ENCODE assay signal across 15 cellular contexts in the genomic region with DNA sequence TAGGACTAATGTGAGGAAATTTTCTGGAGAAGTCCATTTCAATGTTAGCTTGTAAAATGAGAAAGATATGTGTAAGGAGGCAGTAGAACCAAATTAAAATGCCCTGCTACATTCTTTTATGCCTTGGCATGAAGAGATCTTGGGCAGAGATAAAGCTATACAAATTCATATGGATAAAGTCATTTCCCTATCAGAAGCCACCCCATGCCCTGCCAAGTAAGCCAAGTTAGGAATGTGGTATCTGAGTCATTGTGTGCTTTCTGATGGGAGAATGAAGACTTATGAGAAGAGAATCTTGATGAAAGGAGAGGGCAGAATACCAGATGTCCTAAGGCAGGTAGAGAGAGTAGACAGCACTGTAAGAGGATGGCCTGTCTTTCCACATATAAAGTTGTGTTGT.
"Had no signal": no experiment of that assay in that cellular context is flagged by ENCODE, and none has a peak within 500 bp of the region (broad histone marks: within the 10 kb centered on the region; RNA-seq: fewer than 3 reads in every experiment).

No MANE protein-coding gene starts in this region.

- DNase-seq: activated CD4-positive, alpha-beta T cell treated with anti-CD3 and anti-CD28 coated beads, Interleukin-2, amount 50 U/mL, for 4 hours; amniotic stem cell; dermis blood vessel endothelial cell; effector memory CD4-positive, alpha-beta T cell; head of caudate nucleus; kidney glomerular epithelial cell; left ventricle myocardium superior; naive thymus-derived CD4-positive, alpha-beta T cell; right cardiac atrium; T-helper 17 cell; uterus; WERI-Rb-1 had no signal

- H3K27ac ChIP-seq: neural progenitor cell, skin epidermis, tibial nerve, uterus, WERI-Rb-1 had no signal

- H3K4me2 ChIP-seq: neural progenitor cell had no signal

- H3K27me3 ChIP-seq: neural progenitor cell had no signal

- H3K36me3 ChIP-seq: neural progenitor cell, tibial nerve, uterus, WERI-Rb-1 had no signal

- H3K4me3 ChIP-seq: neural progenitor cell, skin epidermis, tibial nerve, uterus had no signal

- ATAC-seq: left ventricle myocardium superior; naive thymus-derived CD4-positive, alpha-beta T cell; right cardiac atrium; T-helper 17 cell had no signal

- H3K4me1 ChIP-seq: neural progenitor cell, tibial nerve, uterus had no signal

- H3K9ac ChIP-seq: neural progenitor cell had no signal

- H2AFZ ChIP-seq: neural progenitor cell had no signal

- H3K9me3 ChIP-seq: tibial nerve, uterus had no signal
